1 cellular context compared by ENCODE assay signal in the genomic region with DNA sequence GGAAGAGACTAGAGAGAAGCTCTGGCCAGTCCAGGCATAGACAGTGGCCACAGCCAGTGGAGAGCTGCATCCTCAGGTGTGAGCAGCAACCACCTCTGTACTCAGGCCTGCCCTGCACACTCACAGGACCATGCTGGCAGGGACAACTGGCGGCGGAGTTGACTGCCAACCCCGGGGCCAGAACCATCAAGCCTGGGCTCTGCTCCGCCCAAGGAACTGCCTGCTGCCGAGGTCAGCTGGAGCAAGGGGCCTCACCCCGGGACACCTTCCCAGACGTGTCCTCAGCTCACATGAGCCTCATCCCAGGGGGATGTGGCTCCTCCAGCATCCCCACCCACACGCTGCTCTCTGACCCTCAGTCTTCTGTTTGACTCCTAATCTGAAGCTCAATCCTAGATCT.
TF ChIP-seq lines count a peak whose summit lies in the region.

No MANE protein-coding gene starts in this region.

TF ChIP-seq in IMR-90, 13 proteins besides CTCF, POLR2A, EP300 and RAD21:
- TF ChIP-seq MXI1 (IDR thresholded peaks at IDR 0.05; ENCODE audit: borderline replicate concordance, low read depth, low read length) (no peak), MAZ (IDR thresholded peaks at IDR 0.05; ENCODE audit: borderline replicate concordance, low read depth, low read length) (no peak), FOS (IDR thresholded peaks at IDR 0.05; ENCODE audit: low read depth, low read length) (no peak), NFE2L2 (IDR thresholded peaks at IDR 0.05; ENCODE audit: low read depth, low read length) (no peak), BHLHE40 (IDR thresholded peaks at IDR 0.05; ENCODE audit: low read depth, low read length) (no peak), RFX5 (IDR thresholded peaks at IDR 0.05; ENCODE audit: low read depth, low read length) (no peak), SMC3 (IDR thresholded peaks at IDR 0.05; ENCODE audit: low read depth, low read length) (no peak), CHD1 (IDR thresholded peaks at IDR 0.05; ENCODE audit: low read depth, low read length) (no peak), MAFK (IDR thresholded peaks at IDR 0.05; ENCODE audit: low read depth, low read length) (no peak), RCOR1 (IDR thresholded peaks at IDR 0.05; ENCODE audit: insufficient replicate concordance, low read length) (no peak), CEBPB (IDR thresholded peaks at IDR 0.05; ENCODE audit: low read depth, low read length) (no peak)
- TF ChIP-seq, protein P1, sequence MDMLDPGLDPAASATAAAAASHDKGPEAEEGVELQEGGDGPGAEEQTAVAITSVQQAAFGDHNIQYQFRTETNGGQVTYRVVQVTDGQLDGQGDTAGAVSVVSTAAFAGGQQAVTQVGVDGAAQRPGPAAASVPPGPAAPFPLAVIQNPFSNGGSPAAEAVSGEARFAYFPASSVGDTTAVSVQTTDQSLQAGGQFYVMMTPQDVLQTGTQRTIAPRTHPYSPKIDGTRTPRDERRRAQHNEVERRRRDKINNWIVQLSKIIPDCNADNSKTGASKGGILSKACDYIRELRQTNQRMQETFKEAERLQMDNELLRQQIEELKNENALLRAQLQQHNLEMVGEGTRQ (IDR thresholded peaks at IDR 0.05; ENCODE audit: low read depth, low read length): no peak
- TF ChIP-seq, protein P2, sequence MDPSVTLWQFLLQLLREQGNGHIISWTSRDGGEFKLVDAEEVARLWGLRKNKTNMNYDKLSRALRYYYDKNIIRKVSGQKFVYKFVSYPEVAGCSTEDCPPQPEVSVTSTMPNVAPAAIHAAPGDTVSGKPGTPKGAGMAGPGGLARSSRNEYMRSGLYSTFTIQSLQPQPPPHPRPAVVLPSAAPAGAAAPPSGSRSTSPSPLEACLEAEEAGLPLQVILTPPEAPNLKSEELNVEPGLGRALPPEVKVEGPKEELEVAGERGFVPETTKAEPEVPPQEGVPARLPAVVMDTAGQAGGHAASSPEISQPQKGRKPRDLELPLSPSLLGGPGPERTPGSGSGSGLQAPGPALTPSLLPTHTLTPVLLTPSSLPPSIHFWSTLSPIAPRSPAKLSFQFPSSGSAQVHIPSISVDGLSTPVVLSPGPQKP (IDR thresholded peaks at IDR 0.05; ENCODE audit: borderline replicate concordance, low read depth, low read length): no peak
